ENCODE assay signal across 8 cellular contexts in the genomic region with DNA sequence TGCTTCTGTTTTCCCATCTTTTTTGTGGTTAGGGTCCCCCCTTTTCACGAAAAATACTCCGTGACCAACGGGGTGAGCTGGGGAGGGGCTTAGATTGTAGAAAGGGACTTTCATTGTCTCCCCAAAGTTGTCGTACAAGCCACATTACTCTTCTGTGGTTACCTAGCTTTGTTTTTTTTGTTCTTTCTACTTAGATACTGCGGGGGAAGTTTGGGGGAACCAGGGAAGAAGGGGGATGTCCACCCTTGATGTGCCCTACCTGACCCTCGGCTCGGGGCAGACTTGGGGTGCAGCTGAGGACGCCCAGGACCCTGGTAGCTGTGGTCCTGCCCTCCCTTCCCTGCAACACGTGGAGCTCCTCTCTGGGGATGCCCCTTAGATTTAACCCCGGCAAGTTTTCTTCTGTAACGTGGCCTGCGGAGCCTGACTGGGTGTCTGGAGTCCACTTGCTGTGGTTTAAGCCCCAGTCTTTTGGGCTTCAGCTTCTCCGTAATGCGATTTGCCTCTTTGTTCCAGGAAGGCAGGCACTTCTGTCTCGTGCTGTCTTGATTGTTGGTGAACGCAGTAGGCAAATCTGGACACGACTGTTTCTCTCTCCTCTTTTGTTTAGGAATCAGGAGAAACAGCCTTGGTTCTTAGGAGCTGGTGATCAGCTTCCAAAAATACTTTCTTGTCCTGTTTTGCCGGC. TPM values are rescaled to one million over a fixed set of nuclear protein-coding genes. Genes with fewer than 3 reads are reported as not detected.
DNase-seq lines count a peak whose midpoint lies in the region; ATAC-seq, FAIRE-seq and TF ChIP-seq lines count a peak whose summit lies in the region.

No MANE protein-coding gene starts in this region.

- no peaks in the 10 kb centered on the region for H3K9me3 ChIP-seq in colonic mucosa
- H3K9me3 ChIP-seq in HepG2 (ENCODE audit: low read length), result no peaks in the 10 kb centered on the region

- H4K20me1 ChIP-seq in HepG2 (ENCODE audit: insufficient read depth, low read length), result peaks cover 36% of the 10 kb centered on the region

- TF ChIP-seq EP300 in HepG2 (IDR thresholded peaks at IDR 0.05; ENCODE audit: low read depth in 2 of 2, low read length in 2 of 2), result no peak
- no peak for TF ChIP-seq EP300 in HepG2 (CRISPR knock-in tag; IDR thresholded peaks at IDR 0.05; ENCODE audit: borderline replicate concordance)

- H3K9ac ChIP-seq in colonic mucosa (ENCODE audit: low read depth in 2 of 2, low read length in 2 of 2) (peak overlapping the region; percentile 74 to 95), HepG2 (ENCODE audit: insufficient read depth, low read depth, low read length) (peak overlapping the region; percentile 84)

- peak in 1 of 2 experiments; percentile 25; a peak in 1 of 4 replicates for TF ChIP-seq POLR2A in HepG2 (IDR thresholded peaks at IDR 0.05; ENCODE audit: insufficient read depth in 1 of 2, low read depth in 2 of 2, low read length in 2 of 2)

- peak; percentile 21 for FAIRE-seq in HepG2 (lab: Jason Lieb, UNC)

- WGBS in HepG2 (ENCODE audit: low lambda C conversion rate), result 1% methylated on average over 18 of the region's 18 CpGs

- H3K79me2 ChIP-seq in HepG2 (ENCODE audit: insufficient read depth, low read length), result peaks cover 58% of the 10 kb centered on the region

- intact Hi-C loops in colonic mucosa (cut with DNase I) (loop anchor here (10.0 kb wide), 1 partner anchor 64 kb away; no protein-coding TSS in a partner anchor), HepG2 (cut with micrococcal nuclease; ENCODE audit: unreplicated experiment) (loop anchor here (5.0 kb wide), 1 partner anchor 47 kb away; no protein-coding TSS in a partner anchor)

- no peaks in the 10 kb centered on the region for H3K27me3 ChIP-seq in colonic mucosa
- no peaks in the 10 kb centered on the region; a peak in 1 of 5 replicates for H3K27me3 ChIP-seq in HepG2 (ENCODE audit: control insufficient read depth in 1 of 2, insufficient read depth in 2 of 2, low read length in 2 of 2)

- ATAC-seq in HepG2 (peak; percentile 43), HG03045 (IDR thresholded peaks at IDR 0.05; ENCODE audit: unreplicated experiment) (no peak)

- H3K4me2 ChIP-seq in HepG2 (ENCODE audit: low read depth, low read length), result peak overlapping the region; percentile 83

- peak overlapping the region; percentile 35 for H3K27ac ChIP-seq in colonic mucosa
- peak overlapping the region; percentile 11 for H3K27ac ChIP-seq in HepG2 (ENCODE audit: extremely low read length, insufficient read depth, low read length)

- peaks cover 7% of the 10 kb centered on the region for H3K4me1 ChIP-seq in colonic mucosa
- H3K4me1 ChIP-seq in HepG2 (ENCODE audit: insufficient read depth, low read length), result peaks cover 72% of the 10 kb centered on the region

- H3K36me3 ChIP-seq in colonic mucosa, result no peaks in the 10 kb centered on the region
- H3K36me3 ChIP-seq in HepG2 (replicated peaks in 1 of 2; ENCODE audit: control insufficient read depth in 1 of 2, insufficient read depth in 2 of 2, low read length in 2 of 2), result peaks cover 0 to under 1% of the 10 kb centered on the region in 2 experiments; a peak in 2 of 5 replicates

- in situ Hi-C loops in HepG2 (cut with HindIII; ENCODE audit: extremely low pct_ligation_motif_present, low pct_unique_long_range_greater_than_20kb), result no loop called here

- POLR2A ChIA-PET in HepG2 (lab: Yijun Ruan, JAX), result interaction anchor here (0.6 to 2.7 kb wide), 7 partner anchors 9 to 78 kb away, joined by 3 to 14 read pairs (median 4); a partner anchor contains a TSS

- DNase-seq in EH (ENCODE audit: low read depth), result peak; percentile 63
- peak; percentile 51 for DNase-seq in LHCN-M2 (ENCODE audit: low read depth)
- peak; percentile 9 for DNase-seq in activated CD4-positive, CD25-positive, alpha-beta regulatory T cell treated with anti-CD3 and anti-CD28 coated beads, Interleukin-2, amount 50 U/mL, for 16 hours (ENCODE audit: low read depth, low spot score)
- peak; percentile 40 for DNase-seq in colonic mucosa
- DNase-seq in HepG2 (ENCODE audit: low spot score), result peak; percentile 40
- DNase-seq in stimulated activated CD4-positive, alpha-beta T cell treated with anti-CD3 and anti-CD28 coated beads, TNF-alpha, amount 100 ng/mL, for 4 hours (ENCODE audit: low read depth in 3 of 3), result peak in 2 of 3 experiments; percentile 10 to 29
- no peak for DNase-seq in SKM-1 (lab: John Stamatoyannopoulos, UW; ENCODE audit: unreplicated experiment)

- TF ChIP-seq CTCF in colonic mucosa (IDR thresholded peaks at IDR 0.05) (no peak), HepG2 (CRISPR knock-in tag; IDR thresholded peaks at IDR 0.05) (no peak)

- H3K4me3 ChIP-seq in colonic mucosa (peak overlapping the region; percentile 86), HepG2 (replicated peaks in 1 of 3; ENCODE audit: insufficient read depth in 1 of 3, low read depth in 2 of 3, low read length in 3 of 3) (peak overlapping the region; percentile 90 to 94 (median 94))

- no peak for TF ChIP-seq RAD21 in HepG2 (CRISPR knock-in tag; IDR thresholded peaks at IDR 0.05)

- TSS peak; percentile 52 for BruUV-seq in HepG2 (replicated peaks; lab: Mats Ljungman, UMichigan)

- CTCF ChIA-PET in HepG2 (lab: Yijun Ruan, JAX; ENCODE audit: low intra/inter-chr PET ratio, low total read pairs), result no interaction called here

- no peak overlapping the region for H2AFZ ChIP-seq in HepG2 (ENCODE audit: low read length)

TF ChIP-seq in HepG2, 621 proteins besides CTCF, POLR2A, EP300 and RAD21 (continues in another document):
- TF ChIP-seq, protein P1, sequence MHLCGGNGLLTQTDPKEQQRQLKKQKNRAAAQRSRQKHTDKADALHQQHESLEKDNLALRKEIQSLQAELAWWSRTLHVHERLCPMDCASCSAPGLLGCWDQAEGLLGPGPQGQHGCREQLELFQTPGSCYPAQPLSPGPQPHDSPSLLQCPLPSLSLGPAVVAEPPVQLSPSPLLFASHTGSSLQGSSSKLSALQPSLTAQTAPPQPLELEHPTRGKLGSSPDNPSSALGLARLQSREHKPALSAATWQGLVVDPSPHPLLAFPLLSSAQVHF (CRISPR knock-in tag; IDR thresholded peaks at IDR 0.05), result no peak
- no peak; the same call in 1 of the 2 replicates for TF ChIP-seq BORCS8-MEF2B (CRISPR knock-in tag; IDR thresholded peaks at IDR 0.05)
- peak; percentile 48; the same call in 1 of the 2 replicates for TF ChIP-seq PHF21A (CRISPR knock-in tag; IDR thresholded peaks at IDR 0.05)
- TF ChIP-seq, protein P2, sequence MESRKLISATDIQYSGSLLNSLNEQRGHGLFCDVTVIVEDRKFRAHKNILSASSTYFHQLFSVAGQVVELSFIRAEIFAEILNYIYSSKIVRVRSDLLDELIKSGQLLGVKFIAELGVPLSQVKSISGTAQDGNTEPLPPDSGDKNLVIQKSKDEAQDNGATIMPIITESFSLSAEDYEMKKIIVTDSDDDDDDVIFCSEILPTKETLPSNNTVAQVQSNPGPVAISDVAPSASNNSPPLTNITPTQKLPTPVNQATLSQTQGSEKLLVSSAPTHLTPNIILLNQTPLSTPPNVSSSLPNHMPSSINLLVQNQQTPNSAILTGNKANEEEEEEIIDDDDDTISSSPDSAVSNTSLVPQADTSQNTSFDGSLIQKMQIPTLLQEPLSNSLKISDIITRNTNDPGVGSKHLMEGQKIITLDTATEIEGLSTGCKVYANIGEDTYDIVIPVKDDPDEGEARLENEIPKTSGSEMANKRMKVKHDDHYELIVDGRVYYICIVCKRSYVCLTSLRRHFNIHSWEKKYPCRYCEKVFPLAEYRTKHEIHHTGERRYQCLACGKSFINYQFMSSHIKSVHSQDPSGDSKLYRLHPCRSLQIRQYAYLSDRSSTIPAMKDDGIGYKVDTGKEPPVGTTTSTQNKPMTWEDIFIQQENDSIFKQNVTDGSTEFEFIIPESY (CRISPR knock-in tag; IDR thresholded peaks at IDR 0.05), result no peak
- TF ChIP-seq NFE2L2 (IDR thresholded peaks at IDR 0.05; ENCODE audit: low read length), result no peak
- TF ChIP-seq, protein P3, sequence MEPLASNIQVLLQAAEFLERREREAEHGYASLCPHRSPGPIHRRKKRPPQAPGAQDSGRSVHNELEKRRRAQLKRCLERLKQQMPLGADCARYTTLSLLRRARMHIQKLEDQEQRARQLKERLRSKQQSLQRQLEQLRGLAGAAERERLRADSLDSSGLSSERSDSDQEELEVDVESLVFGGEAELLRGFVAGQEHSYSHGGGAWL (CRISPR knock-in tag; IDR thresholded peaks at IDR 0.05), result peak; percentile 63; the same call in 1 of the 2 replicates

RNA-seq across cellular contexts. Expression of a gene that starts 0.9 kb away (rescaled TPM):
- total RNA-seq in LHCN-M2 (2014; rRNA removed) (10.3 and 11.5 TPM in 2 replicates), colonic mucosa (10 to 100 TPM; 22.0 to 22.2 TPM), HepG2 (2016; rRNA removed; fragmentation: Illumina TruSeq; extraction: Trizol) (10.2 and 13.0 TPM in 2 replicates)
- 20.4 TPM for polyA plus RNA-seq in LHCN-M2 (2012)
- 6.2 and 6.4 TPM in 2 replicates for total RNA-seq in HepG2 (2016; cell fraction: cytosol; rRNA removed; fragmentation: Illumina TruSeq; extraction: Trizol; ENCODE audit: low read depth)
- total RNA-seq in HepG2 (2016; cell fraction: insoluble cytoplasmic fraction; rRNA removed; fragmentation: Illumina TruSeq; extraction: Trizol), result 8.4 and 12.8 TPM in 2 replicates
- 7.7 and 8.5 TPM in 2 replicates for total RNA-seq in HepG2 (2016; cell fraction: membrane; rRNA removed; fragmentation: Illumina TruSeq; extraction: Trizol)
- total RNA-seq in HepG2 (2016; cell fraction: nucleus; rRNA removed; fragmentation: Illumina TruSeq; extraction: Trizol), result 23.8 and 28.6 TPM in 2 replicates
- polyA plus RNA-seq in HepG2 (2011; rRNA removed), result 30.6 and 38.1 TPM in 2 replicates
- polyA plus RNA-seq in HepG2 (2011; cell fraction: cytosol; rRNA removed), result 14.1 and 14.7 TPM in 2 replicates
- 110 and 133 TPM in 2 replicates for polyA plus RNA-seq in HepG2 (2011; cell fraction: nucleus; rRNA removed)
- 23.1 and 36.8 TPM in 2 replicates for polyA plus RNA-seq in HepG2 (2012)
- 1.3 TPM in 2 replicates for polyA plus RNA-seq in HepG2 (2016; cell fraction: cytosol; fragmentation: Illumina TruSeq; extraction: Trizol; ENCODE audit: low read depth)
- polyA plus RNA-seq in HepG2 (2016; cell fraction: insoluble cytoplasmic fraction; fragmentation: Illumina TruSeq; extraction: Trizol; ENCODE audit: low read depth), result 6.5 and 9.3 TPM in 2 replicates
- polyA plus RNA-seq in HepG2 (2016; cell fraction: membrane; fragmentation: Illumina TruSeq; extraction: Trizol; ENCODE audit: low read depth), result 2.5 and 3.5 TPM in 2 replicates
- polyA plus RNA-seq in HepG2 (2016; cell fraction: nucleus; fragmentation: Illumina TruSeq; extraction: Trizol; ENCODE audit: insufficient read depth, low read depth), result 47.8 and 49.6 TPM in 2 replicates
- polyA minus RNA-seq in HepG2 (2011; rRNA and poly(A)+ RNA removed; ENCODE audit: low replicate concordance), result 87.8 and 152 TPM in 2 replicates
- 36.7 and 46.7 TPM in 2 replicates for polyA minus RNA-seq in HepG2 (2011; cell fraction: cytosol; rRNA and poly(A)+ RNA removed)
- 61.3 and 64.6 TPM in 2 replicates for polyA minus RNA-seq in HepG2 (2011; cell fraction: nucleus; rRNA and poly(A)+ RNA removed)
